ENCODE assay signal across 12 cellular contexts in genomic region chr1:230125633-230126528, GRCh38. TPM values are rescaled to one million over a fixed set of nuclear protein-coding genes. Genes with fewer than 3 reads are reported as not detected.
DNase-seq lines count a peak whose midpoint lies in the region; ATAC-seq, FAIRE-seq and TF ChIP-seq lines count a peak whose summit lies in the region.
"Had no signal": no experiment of that assay in that cellular context is flagged by ENCODE, and none has a peak within 500 bp of the region (broad histone marks: within the 10 kb centered on the region; RNA-seq: fewer than 3 reads in every experiment).

No MANE protein-coding gene starts in this region.

- no peaks in the 10 kb centered on the region for H4K20me1 ChIP-seq in HCT116 (ENCODE audit: insufficient read depth)

- TF ChIP-seq POLR2A in HCT116 (IDR thresholded peaks at IDR 0.05; ENCODE audit: borderline replicate concordance, extremely low read depth, insufficient read depth, insufficient read length) = no peak

- H3K9me3 ChIP-seq in HCT116 (ENCODE audit: control insufficient read depth in 1 of 2, insufficient read depth in 1 of 2, low read depth in 1 of 2, low read length in 2 of 2) = no peaks in the 10 kb centered on the region
- H3K9me3 ChIP-seq: psoas muscle had no signal

- peaks cover 10 to 21% of the 10 kb centered on the region in 2 experiments for H3K4me1 ChIP-seq in HCT116 (ENCODE audit: control insufficient read depth in 1 of 2, insufficient read depth in 2 of 2, low read length in 2 of 2)

- H3K36me3 ChIP-seq in HCT116 (ENCODE audit: control insufficient read depth in 1 of 2, insufficient read depth in 2 of 2, low read length in 2 of 2) = no peaks in the 10 kb centered on the region

- 0 out of 2 replicates have a peak, but pooled peaks cover 3% of the 10 kb centered on the region for H3K79me2 ChIP-seq in HCT116 (ENCODE audit: insufficient read depth, low read length)

- H3K4me2 ChIP-seq in HCT116 (ENCODE audit: low read length) = peak overlapping the region; percentile 45

- no peaks in the 10 kb centered on the region for H3K9me2 ChIP-seq in HCT116 (ENCODE audit: insufficient read depth)

- CTCF ChIA-PET in HCT116 (lab: Charles Lee) = no interaction called here

- peaks cover 8% of the 10 kb centered on the region for H3K36me3 Mint-ChIP-seq in memory B cell

- ATAC-seq in HCT116 (no peak), memory B cell (ENCODE audit: low read depth) (no peak), HG02571 (IDR thresholded peaks at IDR 0.05; ENCODE audit: unreplicated experiment) (no peak), HG02938 (IDR thresholded peaks at IDR 0.05; ENCODE audit: unreplicated experiment) (no peak)

- intact Hi-C loops in HCT116 (cut with micrococcal nuclease) = no loop called here
- intact Hi-C loops in posterior vena cava (cut with DNase I) = no loop called here

- no peaks in the 10 kb centered on the region for H3K27me3 Mint-ChIP-seq in memory B cell

- H3K9ac ChIP-seq in HCT116 (ENCODE audit: low read length) = no peak overlapping the region

- H3K27me3 ChIP-seq in HCT116 (ENCODE audit: insufficient read depth, low read length) = no peaks in the 10 kb centered on the region

- TF ChIP-seq CTCF in HCT116 (IDR thresholded peaks at IDR 0.05 in 2 of 3, conservative IDR thresholded peaks at IDR 0.05 in 1 of 3; ENCODE audit: borderline replicate concordance in 1 of 3, insufficient read depth in 1 of 3, low read depth in 2 of 3, low read length in 2 of 3) = no peak

- POLR2A ChIA-PET in HCT116 (lab: Charles Lee) = no interaction called here

- no peaks in the 10 kb centered on the region for H3K9me3 Mint-ChIP-seq in memory B cell

- peaks cover 53% of the 10 kb centered on the region for H3K4me1 Mint-ChIP-seq in memory B cell

- no peak overlapping the region for H3K4me3 Mint-ChIP-seq in memory B cell

- H3K4me3 ChIP-seq in HCT116 (replicated peaks in 1 of 2; ENCODE audit: low read depth in 1 of 2, low read length in 2 of 2) = no peak overlapping the region
- H3K4me3 ChIP-seq: psoas muscle had no signal

- peak overlapping the region; percentile 94 for H3K27ac Mint-ChIP-seq in memory B cell

- H3K27ac ChIP-seq in HCT116 (ENCODE audit: low read depth, low read length) = no peak overlapping the region
- H3K27ac ChIP-seq: HL-60, psoas muscle had no signal

- no TSS peak for BruUV-seq in HCT116 (replicated peaks; lab: Mats Ljungman, UMichigan)

- no peak for TF ChIP-seq RAD21 in HCT116 (IDR thresholded peaks at IDR 0.05; ENCODE audit: low read depth)

- no peak overlapping the region for H2AFZ ChIP-seq in HCT116 (ENCODE audit: low read depth, low read length, poor library complexity, severe bottlenecking)

- peak; percentile 35 for DNase-seq in AG08395 (ENCODE audit: low spot score)
- DNase-seq in HCT116 (ENCODE audit: low read depth, low spot score) = no peak
- peak; percentile 55 to 62 for DNase-seq in activated T-cell treated with anti-CD3 and anti-CD28 coated beads, Interleukin-2, amount 50 U/mL, for 48 hours
- no peak for DNase-seq in memory B cell (ENCODE audit: low spot score in 2 of 2)
- no peak for DNase-seq in GM19239 (ENCODE audit: insufficient read length, low spot score)
- DNase-seq in posterior vena cava (ENCODE audit: low spot score) = no peak
- DNase-seq: NCI-H2029, psoas muscle had no signal

- FAIRE-seq in GM19239 (lab: Jason Lieb, UNC) = no peak
- FAIRE-seq: H54 had no signal

- RAD21 ChIA-PET in HCT116 (lab: Charles Lee; ENCODE audit: low non-redundant PET in 1 of 2, low total read pairs in 2 of 2, uncharacterized antibody in 2 of 2, unreplicated experiment in 2 of 2) = no interaction called here

TF ChIP-seq in HCT116, 20 proteins besides CTCF, POLR2A, EP300 and RAD21:
- TF ChIP-seq SP1 (IDR thresholded peaks at IDR 0.05; ENCODE audit: low read depth) = no peak

RNA-seq across cellular contexts. Expression of gene GALNT2, which starts 58.8 kb away (rescaled TPM):
- 40.8 TPM for total RNA-seq in HCT116 (2021; ENCODE audit: unreplicated experiment)
- 23.0 and 26.1 TPM in 2 replicates for polyA plus RNA-seq in HCT116 (2012)
- 10 to 100 TPM; 72.6 to 79.6 TPM for total RNA-seq in posterior vena cava

Comparison
In these comparisons a context has a peak if more than half of its experiments do, and no peak if none do; other contexts are left out.
1. DNase-seq: peak in AG08395 (single experiment) and activated T-cell treated with anti-CD3 and anti-CD28 coated beads, Interleukin-2, amount 50 U/mL, for 48 hours (2 of 2); none in HCT116 (single experiment), memory B cell (0 of 2), GM19239 (single experiment) and posterior vena cava (single experiment).